8 cellular contexts compared by ENCODE assay signal in the genomic region with DNA sequence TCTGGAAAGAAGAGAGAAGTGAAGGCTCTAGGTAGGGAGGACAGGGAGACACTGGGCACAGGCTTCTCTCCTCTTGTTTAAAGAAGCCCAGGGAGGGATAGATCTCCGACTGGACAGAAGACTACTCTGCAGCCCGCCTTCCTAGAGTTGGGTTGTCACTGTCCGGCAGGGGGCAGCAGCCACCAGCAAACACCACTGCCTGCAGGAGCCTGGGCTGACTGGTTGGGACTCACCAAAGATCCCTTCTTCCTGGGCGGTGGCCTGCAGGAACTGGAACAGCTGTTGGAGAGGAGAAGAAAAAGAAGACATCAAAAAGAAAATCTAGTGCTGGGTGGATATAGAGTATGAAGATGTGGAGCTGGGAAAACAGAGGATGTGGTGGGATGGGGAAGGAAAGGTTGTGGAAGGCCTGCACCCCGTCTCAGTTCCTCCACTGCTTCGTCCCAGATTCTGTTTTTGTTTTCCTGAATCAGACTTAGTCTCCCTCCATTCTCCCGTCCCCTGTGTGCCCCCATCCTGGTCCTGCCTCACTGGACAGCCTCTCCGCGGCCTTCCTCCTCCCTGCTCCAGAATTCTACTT. TPM values are rescaled to one million over a fixed set of nuclear protein-coding genes. Genes with fewer than 3 reads are reported as not detected.
DNase-seq lines count a peak whose midpoint lies in the region; ATAC-seq and TF ChIP-seq lines count a peak whose summit lies in the region.
"Not testable (repeated sequence)": the region's sequence is repeated elsewhere in the genome, so short reads cannot be mapped to it uniquely, and the experiment has no call there.

No MANE protein-coding gene starts in this region.

- peaks cover 22% of the 10 kb centered on the region for H3K4me1 Mint-ChIP-seq in HFFc6 (ENCODE audit: low read depth)
- H3K4me1 Mint-ChIP-seq in activated T-helper 2 cell treated with anti-CD3 and anti-CD28 coated beads, Interferon-gamma antibody, Interleukin-2, Interleukin-4, amounts not matched to agents 10 μg/mL and 5 μg/mL and 100 μg/mL, durations not matched to agents 14 hours and 24 hours and 36 hours (ENCODE audit: low read depth); natural killer cell treated with Interleukin-12 subunit alpha and Interleukin-12 subunit beta and Interleukin-15 and Interleukin-18, amount 100 ng/mL, for 72 hours (ENCODE audit: low read depth in 2 of 2); stimulated activated naive CD8-positive, alpha-beta T cell treated with anti-CD3 and anti-CD28 coated beads, Interleukin-15, amount 100 ng/mL, for 72 hours: not testable (repeated sequence)

- not testable (repeated sequence) for H3K9me3 ChIP-seq in SJSA1 (replicated peaks); fibroblast of lung (ENCODE audit: control insufficient read depth, insufficient read depth, low read depth, low read length)

- not testable (repeated sequence) for H3K4me3 Mint-ChIP-seq in HFFc6; activated T-helper 2 cell treated with anti-CD3 and anti-CD28 coated beads, Interferon-gamma antibody, Interleukin-2, Interleukin-4, amounts not matched to agents 10 μg/mL and 5 μg/mL and 100 μg/mL, durations not matched to agents 14 hours and 24 hours and 36 hours (ENCODE audit: low read depth); natural killer cell treated with Interleukin-12 subunit alpha and Interleukin-12 subunit beta and Interleukin-15 and Interleukin-18, amount 100 ng/mL, for 72 hours; stimulated activated naive CD8-positive, alpha-beta T cell treated with anti-CD3 and anti-CD28 coated beads, Interleukin-15, amount 100 ng/mL, for 72 hours

- H3K4me2 ChIP-seq in fibroblast of lung (ENCODE audit: extremely low read depth, insufficient read depth, low read length) = not testable (repeated sequence)

- DNase-seq in GDM1 (lab: John Stamatoyannopoulos, UW) (peak; percentile 19), HFFc6 (peak; percentile 79), NAMALWA (ENCODE audit: low spot score) (peak; percentile 67), SJSA1 (ENCODE audit: low read depth in 1 of 2, low spot score in 2 of 2) (peak; percentile 64 to 84), fibroblast of lung (ENCODE audit: low read depth in 2 of 2) (peak; percentile 59 to 85)
- peak; percentile 49 for DNase-seq in activated T-helper 2 cell treated with anti-CD3 and anti-CD28 coated beads, Interferon-gamma antibody, Interleukin-2, Interleukin-4, amounts not matched to agents 10 μg/mL and 5 μg/mL and 100 μg/mL, durations not matched to agents 14 hours and 24 hours and 36 hours (ENCODE audit: low spot score)
- DNase-seq in natural killer cell treated with Interleukin-12 subunit alpha and Interleukin-12 subunit beta and Interleukin-15 and Interleukin-18, amount 100 ng/mL, for 72 hours (ENCODE audit: low spot score) = peak; percentile 64
- DNase-seq in stimulated activated naive CD8-positive, alpha-beta T cell treated with anti-CD3 and anti-CD28 coated beads, Interleukin-15, amount 100 ng/mL, for 72 hours = peak; percentile 21 to 53

- not testable (repeated sequence) for H3K9me3 Mint-ChIP-seq in HFFc6; activated T-helper 2 cell treated with anti-CD3 and anti-CD28 coated beads, Interferon-gamma antibody, Interleukin-2, Interleukin-4, amounts not matched to agents 10 μg/mL and 5 μg/mL and 100 μg/mL, durations not matched to agents 14 hours and 24 hours and 36 hours; natural killer cell treated with Interleukin-12 subunit alpha and Interleukin-12 subunit beta and Interleukin-15 and Interleukin-18, amount 100 ng/mL, for 72 hours; stimulated activated naive CD8-positive, alpha-beta T cell treated with anti-CD3 and anti-CD28 coated beads, Interleukin-15, amount 100 ng/mL, for 72 hours

- H3K36me3 ChIP-seq in SJSA1 = peaks cover 11% of the 10 kb centered on the region; the same call in 1 of the 2 replicates
- not testable (repeated sequence) for H3K36me3 ChIP-seq in fibroblast of lung (ENCODE audit: control insufficient read depth, insufficient read depth, low read length)

- not testable (repeated sequence) for H3K27ac ChIP-seq in SJSA1; fibroblast of lung (ENCODE audit: insufficient read depth, low read length)

- intact Hi-C loops in activated T-helper 2 cell treated with anti-CD3 and anti-CD28 coated beads, Interferon-gamma antibody, Interleukin-2, Interleukin-4, amounts not matched to agents 10 μg/mL and 5 μg/mL and 100 μg/mL, durations not matched to agents 14 hours and 24 hours and 36 hours (cut with micrococcal nuclease) = not testable (repeated sequence)

- peaks cover 17% of the 10 kb centered on the region for H3K4me1 ChIP-seq in SJSA1 (replicated peaks)
- not testable (repeated sequence) for H3K4me1 ChIP-seq in fibroblast of lung (ENCODE audit: control insufficient read depth, extremely low read depth, insufficient read depth, low read length)

- not testable (repeated sequence) for H3K27me3 ChIP-seq in SJSA1 (replicated peaks); fibroblast of lung (ENCODE audit: control insufficient read depth, insufficient read depth, low read length)

- H3K36me3 Mint-ChIP-seq in HFFc6 (ENCODE audit: low read depth); activated T-helper 2 cell treated with anti-CD3 and anti-CD28 coated beads, Interferon-gamma antibody, Interleukin-2, Interleukin-4, amounts not matched to agents 10 μg/mL and 5 μg/mL and 100 μg/mL, durations not matched to agents 14 hours and 24 hours and 36 hours (ENCODE audit: low read depth); natural killer cell treated with Interleukin-12 subunit alpha and Interleukin-12 subunit beta and Interleukin-15 and Interleukin-18, amount 100 ng/mL, for 72 hours: not testable (repeated sequence)

- ATAC-seq in natural killer cell treated with Interleukin-12 subunit alpha and Interleukin-12 subunit beta and Interleukin-15 and Interleukin-18, amount 100 ng/mL, for 72 hours = peak; percentile 66 to 73
- peak; percentile 79 for ATAC-seq in stimulated activated naive CD8-positive, alpha-beta T cell treated with anti-CD3 and anti-CD28 coated beads, Interleukin-15, amount 100 ng/mL, for 72 hours

- TF ChIP-seq CTCF in HFFc6 (IDR thresholded peaks at IDR 0.05) (peak; percentile 93), fibroblast of lung (conservative IDR thresholded peaks at IDR 0.05 in 1 of 2, IDR thresholded peaks at IDR 0.05 in 1 of 2; ENCODE audit: low read depth in 1 of 2, low read length in 2 of 2) (peak; percentile 69 to 72)

- 0 out of 2 replicates have a peak overlapping the region, but pooled peaks have one; percentile 5 for H3K27ac Mint-ChIP-seq in HFFc6
- H3K27ac Mint-ChIP-seq in activated T-helper 2 cell treated with anti-CD3 and anti-CD28 coated beads, Interferon-gamma antibody, Interleukin-2, Interleukin-4, amounts not matched to agents 10 μg/mL and 5 μg/mL and 100 μg/mL, durations not matched to agents 14 hours and 24 hours and 36 hours; natural killer cell treated with Interleukin-12 subunit alpha and Interleukin-12 subunit beta and Interleukin-15 and Interleukin-18, amount 100 ng/mL, for 72 hours: not testable (repeated sequence)
- H3K27ac Mint-ChIP-seq in stimulated activated naive CD8-positive, alpha-beta T cell treated with anti-CD3 and anti-CD28 coated beads, Interleukin-15, amount 100 ng/mL, for 72 hours = peak overlapping the region in 1 of 2 donors; percentile 1

- not testable (repeated sequence) for H2AFZ ChIP-seq in fibroblast of lung (ENCODE audit: low read length)

- H3K79me2 ChIP-seq in fibroblast of lung (ENCODE audit: control insufficient read depth, insufficient read depth, low read length) = not testable (repeated sequence)

- H3K27me3 Mint-ChIP-seq in HFFc6 (ENCODE audit: insufficient read depth); activated T-helper 2 cell treated with anti-CD3 and anti-CD28 coated beads, Interferon-gamma antibody, Interleukin-2, Interleukin-4, amounts not matched to agents 10 μg/mL and 5 μg/mL and 100 μg/mL, durations not matched to agents 14 hours and 24 hours and 36 hours (ENCODE audit: low read depth); natural killer cell treated with Interleukin-12 subunit alpha and Interleukin-12 subunit beta and Interleukin-15 and Interleukin-18, amount 100 ng/mL, for 72 hours; stimulated activated naive CD8-positive, alpha-beta T cell treated with anti-CD3 and anti-CD28 coated beads, Interleukin-15, amount 100 ng/mL, for 72 hours: not testable (repeated sequence)

- H4K20me1 ChIP-seq in fibroblast of lung (ENCODE audit: control insufficient read depth, extremely low read depth, insufficient read depth, low read length) = not testable (repeated sequence)

- H3K4me3 ChIP-seq in SJSA1; fibroblast of lung (replicated peaks in 1 of 4; ENCODE audit: control extremely low read depth in 1 of 4, insufficient read depth in 1 of 4, low read depth in 3 of 4, low read length in 4 of 4): not testable (repeated sequence)

- not testable (repeated sequence) for H3K9ac ChIP-seq in fibroblast of lung (ENCODE audit: insufficient read depth, low read length)

RNA-seq across cellular contexts. Expression of a gene that starts 11.6 kb away (rescaled TPM):
- 10 to 100 TPM; 23.1 to 28.0 (median 26.3) TPM for total RNA-seq in HFFc6 (2021; fragmentation: NEBNext Ultra II Directional; extraction: Animal tissue kit (Norgen Biotek cat#: 25700))
- total RNA-seq in SJSA1 (2014; rRNA removed; shearing (Covaris generic)) = 42.5 and 52.7 TPM in 2 replicates
- total RNA-seq in activated T-helper 2 cell treated with anti-CD3 and anti-CD28 coated beads, Interferon-gamma antibody, Interleukin-2, Interleukin-4, amounts not matched to agents 10 μg/mL and 5 μg/mL and 100 μg/mL, durations not matched to agents 14 hours and 24 hours and 36 hours = 32.5 and 40.3 TPM in 2 replicates
- total RNA-seq in fibroblast of lung = 25.9 and 32.5 TPM in 2 replicates
- 22.1 and 25.7 TPM in 2 replicates for polyA plus RNA-seq in fibroblast of lung
- 21.2 and 28.7 TPM in 2 replicates for polyA plus RNA-seq in fibroblast of lung (2012)
- 25.2 and 37.9 TPM in 2 replicates for polyA minus RNA-seq in fibroblast of lung (ENCODE audit: low replicate concordance)
- total RNA-seq in natural killer cell treated with Interleukin-12 subunit alpha and Interleukin-12 subunit beta and Interleukin-15 and Interleukin-18, amount 100 ng/mL, for 72 hours = 10 to 100 TPM; 22.8 to 31.4 TPM

Comparison
In these comparisons a context has a peak if more than half of its experiments do, and no peak if none do; other contexts are left out.
1. DNase-seq: peak in every context shown above with its lines; median percentile 79 in HFFc6; 74 in SJSA1; 72 in fibroblast of lung; 67 in NAMALWA; 64 in natural killer cell treated with Interleukin-12 subunit alpha and Interleukin-12 subunit beta and Interleukin-15 and Interleukin-18, amount 100 ng/mL, for 72 hours; 49 in activated T-helper 2 cell treated with anti-CD3 and anti-CD28 coated beads, Interferon-gamma antibody, Interleukin-2, Interleukin-4, amounts not matched to agents 10 μg/mL and 5 μg/mL and 100 μg/mL, durations not matched to agents 14 hours and 24 hours and 36 hours; 37 in stimulated activated naive CD8-positive, alpha-beta T cell treated with anti-CD3 and anti-CD28 coated beads, Interleukin-15, amount 100 ng/mL, for 72 hours; 19 in GDM1.